Comparison of ENCODE assay signal across 2 cellular contexts in genomic region chr22:19693581-19693980, GRCh38.
TF ChIP-seq lines count a peak whose summit lies in the region.

No MANE protein-coding gene starts in this region.

TF ChIP-seq in K562, 482 proteins besides CTCF, POLR2A, EP300 and RAD21:
- 0 out of 2 replicates have a peak, but pooled peaks have one; percentile 16 for TF ChIP-seq CHCHD3 (CRISPR knock-in tag; IDR thresholded peaks at IDR 0.05)
- no peak for TF ChIP-seq MLLT1 (IDR thresholded peaks at IDR 0.05)
- peak; percentile 32 for TF ChIP-seq RBBP5 (IDR thresholded peaks at IDR 0.05; ENCODE audit: borderline replicate concordance, insufficient read depth, low read length, poor library complexity, severe bottlenecking)
- 0 out of 2 replicates have a peak, but pooled peaks have one; percentile 35 for TF ChIP-seq SRSF3 (IDR thresholded peaks at IDR 0.05; ENCODE audit: insufficient read depth, low read length)
- 0 out of 2 replicates have a peak, but pooled peaks have one; percentile 9 for TF ChIP-seq PRMT5 (CRISPR knock-in tag; IDR thresholded peaks at IDR 0.05)
- TF ChIP-seq GTF3C2 (IDR thresholded peaks at IDR 0.05; ENCODE audit: borderline replicate concordance, extremely low read depth, insufficient read length): no peak
- no peak for TF ChIP-seq ZBED1 (IDR thresholded peaks at IDR 0.05)
- no peak for TF ChIP-seq KAT8 (IDR thresholded peaks at IDR 0.05; ENCODE audit: low read depth)
- TF ChIP-seq MCM3 (IDR thresholded peaks at IDR 0.05): no peak
- no peak for TF ChIP-seq FIP1L1 (IDR thresholded peaks at IDR 0.05; ENCODE audit: low read depth, low read length, poor library complexity, severe bottlenecking)
- TF ChIP-seq PHTF2 (CRISPR knock-in tag; IDR thresholded peaks at IDR 0.05): no peak
- no peak for TF ChIP-seq FOXK2 (conservative IDR thresholded peaks at IDR 0.05 in 1 of 2, IDR thresholded peaks at IDR 0.05 in 1 of 2; ENCODE audit: low read depth in 2 of 2)
- TF ChIP-seq PRPF4 (IDR thresholded peaks at IDR 0.05; ENCODE audit: insufficient read depth, low read depth, low read length, poor library complexity, severe bottlenecking): no peak
- TF ChIP-seq TAF1 (IDR thresholded peaks at IDR 0.05; ENCODE audit: control insufficient read depth, extremely low read depth, insufficient read depth, low read length, severe bottlenecking): no peak

TF ChIP-seq in SK-N-SH, 30 proteins besides CTCF, POLR2A, EP300 and RAD21:
- no peak for TF ChIP-seq ZBTB33 (IDR thresholded peaks at IDR 0.05; ENCODE audit: borderline replicate concordance, low read depth)
- no peak for TF ChIP-seq REST (IDR thresholded peaks at IDR 0.05; ENCODE audit: low read depth, low read length)
- no peak for TF ChIP-seq GATA2 (CRISPR knock-in tag; IDR thresholded peaks at IDR 0.05)
- TF ChIP-seq TEAD4 (IDR thresholded peaks at IDR 0.05; ENCODE audit: borderline replicate concordance, insufficient read depth): no peak
